8 cellular contexts compared by ENCODE assay signal in genomic region chr19:13262450-13262849, GRCh38.
DNase-seq lines count a peak whose midpoint lies in the region; ATAC-seq and TF ChIP-seq lines count a peak whose summit lies in the region.

No MANE protein-coding gene starts in this region.

- TF ChIP-seq POLR2A in spleen (IDR thresholded peaks at IDR 0.05) = no peak

- H3K9me3 ChIP-seq in WERI-Rb-1 (ENCODE audit: severe bottlenecking) (no peaks in the 10 kb centered on the region), heart right ventricle (no peaks in the 10 kb centered on the region), spleen (no peaks in the 10 kb centered on the region)

- H3K4me1 ChIP-seq in heart right ventricle (peaks cover 0 to 18% (median 0%) of the 10 kb centered on the region in 9 donors), spleen (peaks cover 0 to 8% (median 0%) of the 10 kb centered on the region in 6 donors)

- TF ChIP-seq CTCF in LNCaP clone FGC (IDR thresholded peaks at IDR 0.05; ENCODE audit: control insufficient read depth, extremely low read depth, insufficient read depth) (peak; percentile 68), WERI-Rb-1 (IDR thresholded peaks at IDR 0.05; ENCODE audit: low read depth, low read length) (0 out of 2 replicates have a peak, but pooled peaks have one; percentile 34), heart right ventricle (IDR thresholded peaks at IDR 0.05) (peak in 8 of 9 donors; percentile 39 to 76 (median 66)), spleen (IDR thresholded peaks at IDR 0.05 in 8 of 11, conservative IDR thresholded peaks at IDR 0.05 in 3 of 11) (peak; percentile 16 to 71 (median 60))

- intact Hi-C loops in heart right ventricle (cut with DNase I) = loop anchor here in 8 of 10 donors (1.0 to 10.0 kb wide), 11 partner anchors 65 to 285 kb away; partner anchors contain the start of genes IER2 (in 2 of the 8), STX10 (in 2 of the 8), NACC1 (in 1 of the 8) and TRMT1 (in 1 of the 8)
- intact Hi-C loops in spleen (cut with DNase I; ENCODE audit: low total_unique reads) = loop anchor here (2.0 to 5.0 kb wide), 3 partner anchors 68 to 285 kb away; no protein-coding TSS in a partner anchor

- WGBS in heart right ventricle, 2 donors = 51 to 53% methylated on average over 8 of the region's 8 CpGs
- 51 to 62% (median 54%) methylated on average over 8 of the region's 8 CpGs for WGBS in spleen, 5 donors

- DNase-seq in NCI-H2227 (lab: John Stamatoyannopoulos, UW; ENCODE audit: unreplicated experiment) = peak; percentile 42
- no peak for DNase-seq in NCI-H2227 treated with DMSO at 0.1 percent for 48 hours (lab: John Stamatoyannopoulos, UW)
- peak; percentile 17 for DNase-seq in LNCaP clone FGC (ENCODE audit: low read depth)
- DNase-seq in WERI-Rb-1 = no peak
- DNase-seq in heart right ventricle = no peak
- DNase-seq in spleen = no peak

- H3K27me3 ChIP-seq in WERI-Rb-1 (ENCODE audit: insufficient read depth, low read depth, severe bottlenecking) (peaks cover 74% of the 10 kb centered on the region), heart right ventricle (peaks cover 0 to 5% (median 0%) of the 10 kb centered on the region in 7 donors), spleen (replicated peaks in 1 of 7) (peaks cover 0 to 17% (median 0%) of the 10 kb centered on the region in 7 donors)

- H3K36me3 ChIP-seq in WERI-Rb-1 (no peaks in the 10 kb centered on the region), heart right ventricle (no peaks in the 10 kb centered on the region), spleen (no peaks in the 10 kb centered on the region)

- no peak overlapping the region for H3K27ac ChIP-seq in WERI-Rb-1
- H3K27ac ChIP-seq in heart right ventricle = no peak overlapping the region
- no peak overlapping the region for H3K27ac ChIP-seq in spleen

- H3K4me3 ChIP-seq in LNCaP clone FGC (ENCODE audit: low read depth, low read length) (no peak overlapping the region), WERI-Rb-1 (ENCODE audit: low read depth, low read length) (no peak overlapping the region), heart right ventricle (no peak overlapping the region), spleen (no peak overlapping the region)

- peak; percentile 33 to 75 (median 58) for ATAC-seq in heart right ventricle
- ATAC-seq in GM18502 (IDR thresholded peaks at IDR 0.05; ENCODE audit: poor library complexity, unreplicated experiment) = no peak
- ATAC-seq in HG03039 (IDR thresholded peaks at IDR 0.05; ENCODE audit: unreplicated experiment) = no peak

Comparison
In these comparisons a context has a peak if more than half of its experiments do, and no peak if none do; other contexts are left out.
1. DNase-seq: peak in NCI-H2227 (single experiment) and LNCaP clone FGC (single experiment); none in NCI-H2227 treated with DMSO at 0.1 percent for 48 hours (single experiment), WERI-Rb-1 (single experiment), heart right ventricle (0 of 2) and spleen (single experiment).
2. ATAC-seq: peak in heart right ventricle (8 of 8); none in GM18502 (single experiment) and HG03039 (single experiment).
3. Peak in every context shown above with its lines, with median percentiles within 50 percentile points of each other: CTCF ChIP-seq.